24 cellular contexts compared by ENCODE assay signal in genomic region chr5:77921369-77921768, GRCh38.
"Had no signal": no experiment of that assay in that cellular context is flagged by ENCODE, and none has a peak within 500 bp of the region (broad histone marks: within the 10 kb centered on the region; RNA-seq: fewer than 3 reads in every experiment).

No MANE protein-coding gene starts in this region.

- H3K27ac ChIP-seq: KMS-11 had no signal

- H3K4me2 ChIP-seq: KMS-11 had no signal

- DNase-seq: activated B cell treated with CpG ODN at 0.5 μM for 24 hours; activated CD4-positive, alpha-beta T cell treated with anti-CD3 and anti-CD28 coated beads for 1 hour; activated CD4-positive, alpha-beta T cell treated with anti-CD3 and anti-CD28 coated beads, Interleukin-2, amount 10 ng/mL, durations not matched to agents 24 days and 14 days; activated CD4-positive, alpha-beta T cell treated with anti-CD3 and anti-CD28 coated beads, Interleukin-2, amount 50 U/mL, for 48 hours; activated CD8-positive, alpha-beta memory T cell treated with anti-CD3 and anti-CD28 coated beads, Interleukin-2, amount 10 ng/mL, durations not matched to agents 7 days and 5 days; activated gamma-delta T cell treated with Interleukin-2 at 50 U/mL for 16 hours; activated naive CD4-positive, alpha-beta T cell treated with anti-CD3 and anti-CD28 coated beads, Interleukin-2, amount 10 ng/mL, durations not matched to agents 7 days and 5 days; activated naive CD8-positive, alpha-beta T cell treated with anti-CD3 and anti-CD28 coated beads for 36 hours; activated T-cell treated with anti-CD3 and anti-CD28 coated beads, Interleukin-2, amount 50 U/mL, for 4 hours; central memory CD4-positive, alpha-beta T cell; MM.1S; NCI-H1105; NCI-H1436; NCI-H1694 treated with DMSO at 0.1 percent for 48 hours; NCI-H2029 treated with DMSO at 0.1 percent for 48 hours; NCI-H345; NCI-H510A; NCI-H526 treated with DMSO at 0.1 percent for 48 hours; NK-92 treated with Interleukin-12 subunit alpha and Interleukin-12 subunit beta, amount 100 ng/mL, for 24 hours; RPMI8226; SHP77; T-helper 9 cell had no signal

- ATAC-seq: activated CD8-positive, alpha-beta memory T cell treated with anti-CD3 and anti-CD28 coated beads, Interleukin-2, amount 10 ng/mL, durations not matched to agents 7 days and 5 days; activated T-cell treated with anti-CD3 and anti-CD28 coated beads, Interleukin-2, amount 50 U/mL, for 4 hours; Panc1 had no signal

- H3K9ac ChIP-seq: KMS-11 had no signal
